In genomic region chr3:99071096-99071495, GRCh38 we compare ENCODE assay signal across 19 cellular contexts.
DNase-seq lines count a peak whose midpoint lies in the region; ATAC-seq and TF ChIP-seq lines count a peak whose summit lies in the region.
"Had no signal": no experiment of that assay in that cellular context is flagged by ENCODE, and none has a peak within 500 bp of the region (broad histone marks: within the 10 kb centered on the region; RNA-seq: fewer than 3 reads in every experiment).

No MANE protein-coding gene starts in this region.

- no peak overlapping the region for H3K4me3 ChIP-seq in mucosa of descending colon
- H3K4me3 ChIP-seq: BLaER1, K562 had no signal

- no peaks in the 10 kb centered on the region for H3K4me1 ChIP-seq in mucosa of descending colon (ENCODE audit: low read depth)
- H3K4me1 ChIP-seq: BLaER1 had no signal

- ATAC-seq in mucosa of descending colon, result no peak
- ATAC-seq: HCT116, K562 had no signal

- peak overlapping the region; percentile 31 for H3K27ac ChIP-seq in substantia nigra (ENCODE audit: low read depth, low read length, poor library complexity, severe bottlenecking)
- H3K27ac ChIP-seq: BLaER1 had no signal

- intact Hi-C loops in mucosa of descending colon (cut with DNase I, micrococcal nuclease), result no loop called here

- H3K9me3 ChIP-seq in mucosa of descending colon, result no peaks in the 10 kb centered on the region
- H3K9me3 ChIP-seq: BLaER1 had no signal

- no peak for TF ChIP-seq CTCF in mucosa of descending colon (IDR thresholded peaks at IDR 0.05)

- no peaks in the 10 kb centered on the region for H3K36me3 ChIP-seq in mucosa of descending colon (ENCODE audit: low read depth)
- H3K36me3 ChIP-seq: BLaER1 had no signal

- DNase-seq in Ammon's horn (ENCODE audit: low spot score), result peak; percentile 59
- peak; percentile 7 for DNase-seq in Daoy (ENCODE audit: low read depth)
- DNase-seq in inferior parietal cortex (ENCODE audit: extremely low spot score), result peak; percentile 10
- DNase-seq in substantia nigra (lab: John Stamatoyannopoulos, UW), result peak in 13 of 49 donors; percentile 2 to 52 (median 25)
- DNase-seq in globus pallidus (ENCODE audit: low spot score), result no peak
- no peak for DNase-seq in mucosa of descending colon
- no peak for DNase-seq in mesenteric fat pad (ENCODE audit: low spot score)
- DNase-seq: ACHN; AML-193; CD4-positive, alpha-beta memory T cell; DMS 273 treated with DMSO at 0.1 percent for 48 hours; DMS53; GF-D8; GOT3; H7; IMR-90 had no signal

Comparison
In these comparisons a context has a peak if more than half of its experiments do, and no peak if none do; other contexts are left out.
1. DNase-seq: peak in Ammon's horn (single experiment), Daoy (single experiment) and inferior parietal cortex (single experiment); none in globus pallidus (single experiment), mucosa of descending colon (0 of 3) and mesenteric fat pad (single experiment).